ENCODE assay signal across 1 cellular context in genomic region chr17:45440161-45440859, GRCh38.
TF ChIP-seq lines count a peak whose summit lies in the region.

No MANE protein-coding gene starts in this region.

TF ChIP-seq in HEK293, 187 proteins besides CTCF, POLR2A, EP300 and RAD21 (continued from another document and continues in another):
- TF ChIP-seq, protein P1, sequence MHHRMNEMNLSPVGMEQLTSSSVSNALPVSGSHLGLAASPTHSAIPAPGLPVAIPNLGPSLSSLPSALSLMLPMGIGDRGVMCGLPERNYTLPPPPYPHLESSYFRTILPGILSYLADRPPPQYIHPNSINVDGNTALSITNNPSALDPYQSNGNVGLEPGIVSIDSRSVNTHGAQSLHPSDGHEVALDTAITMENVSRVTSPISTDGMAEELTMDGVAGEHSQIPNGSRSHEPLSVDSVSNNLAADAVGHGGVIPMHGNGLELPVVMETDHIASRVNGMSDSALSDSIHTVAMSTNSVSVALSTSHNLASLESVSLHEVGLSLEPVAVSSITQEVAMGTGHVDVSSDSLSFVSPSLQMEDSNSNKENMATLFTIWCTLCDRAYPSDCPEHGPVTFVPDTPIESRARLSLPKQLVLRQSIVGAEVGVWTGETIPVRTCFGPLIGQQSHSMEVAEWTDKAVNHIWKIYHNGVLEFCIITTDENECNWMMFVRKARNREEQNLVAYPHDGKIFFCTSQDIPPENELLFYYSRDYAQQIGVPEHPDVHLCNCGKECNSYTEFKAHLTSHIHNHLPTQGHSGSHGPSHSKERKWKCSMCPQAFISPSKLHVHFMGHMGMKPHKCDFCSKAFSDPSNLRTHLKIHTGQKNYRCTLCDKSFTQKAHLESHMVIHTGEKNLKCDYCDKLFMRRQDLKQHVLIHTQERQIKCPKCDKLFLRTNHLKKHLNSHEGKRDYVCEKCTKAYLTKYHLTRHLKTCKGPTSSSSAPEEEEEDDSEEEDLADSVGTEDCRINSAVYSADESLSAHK (tag by site-specific recombination; IDR thresholded peaks at IDR 0.05), result no peak
- TF ChIP-seq MZF1 (tag by site-specific recombination; IDR thresholded peaks at IDR 0.05; ENCODE audit: borderline replicate concordance) (no peak), ZNF660 (tag by site-specific recombination; IDR thresholded peaks at IDR 0.05) (peak; percentile 60; the same call in 1 of the 2 replicates), PRDM2 (tag by site-specific recombination; IDR thresholded peaks at IDR 0.05; ENCODE audit: borderline replicate concordance) (no peak), PBX3 (CRISPR knock-in tag; IDR thresholded peaks at IDR 0.05) (no peak), ZNF324 (tag by site-specific recombination; IDR thresholded peaks at IDR 0.05) (no peak), ELK4 (IDR thresholded peaks at IDR 0.05; ENCODE audit: borderline replicate concordance, low read depth, low read length) (no peak), ZNF133 (tag by site-specific recombination; IDR thresholded peaks at IDR 0.05) (no peak), ZNF777 (tag by site-specific recombination; IDR thresholded peaks at IDR 0.05; ENCODE audit: borderline replicate concordance) (no peak), ZNF350 (tag by site-specific recombination; IDR thresholded peaks at IDR 0.05) (no peak; the same call in 1 of the 2 replicates), ZNF624 (tag by site-specific recombination; IDR thresholded peaks at IDR 0.05) (no peak), SETDB1 (IDR thresholded peaks at IDR 0.05; ENCODE audit: insufficient read length, low read length) (no peak), GLIS1 (tag by site-specific recombination; IDR thresholded peaks at IDR 0.05) (peak; percentile 79), ZNF266 (tag by site-specific recombination; IDR thresholded peaks at IDR 0.05; ENCODE audit: low read depth) (no peak), ZNF580 (tag by site-specific recombination; IDR thresholded peaks at IDR 0.05) (no peak), ZNF18 (tag by site-specific recombination; IDR thresholded peaks at IDR 0.05) (no peak), ZNF311 (tag by site-specific recombination; IDR thresholded peaks at IDR 0.05; ENCODE audit: borderline replicate concordance) (no peak), ZBTB48 (tag by site-specific recombination; IDR thresholded peaks at IDR 0.05) (no peak), WT1 (tag by site-specific recombination; IDR thresholded peaks at IDR 0.05) (peak; percentile 15; the same call in 1 of the 2 replicates), GFI1B (tag by site-specific recombination; IDR thresholded peaks at IDR 0.05) (no peak), ZNF37A (tag by site-specific recombination; IDR thresholded peaks at IDR 0.05) (no peak), ZNF416 (tag by site-specific recombination; IDR thresholded peaks at IDR 0.05) (no peak), ZNF211 (tag by site-specific recombination; IDR thresholded peaks at IDR 0.05; ENCODE audit: low read depth) (no peak), ZFP3 (tag by site-specific recombination; IDR thresholded peaks at IDR 0.05; ENCODE audit: low read depth) (no peak), ZNF548 (tag by site-specific recombination; IDR thresholded peaks at IDR 0.05) (no peak), PRDM1 (tag by site-specific recombination; IDR thresholded peaks at IDR 0.05) (no peak), ZNF449 (tag by site-specific recombination; IDR thresholded peaks at IDR 0.05) (no peak), PATZ1 (tag by site-specific recombination; IDR thresholded peaks at IDR 0.05) (peak; percentile 26; the same call in 1 of the 2 replicates), ZNF132 (tag by site-specific recombination; IDR thresholded peaks at IDR 0.05; ENCODE audit: borderline replicate concordance) (no peak), ZNF530 (tag by site-specific recombination; IDR thresholded peaks at IDR 0.05; ENCODE audit: low read depth) (no peak), OSR2 (tag by site-specific recombination; IDR thresholded peaks at IDR 0.05) (no peak), ZNF76 (tag by site-specific recombination; IDR thresholded peaks at IDR 0.05; ENCODE audit: borderline replicate concordance, low read depth) (no peak)
- TF ChIP-seq, protein P2, sequence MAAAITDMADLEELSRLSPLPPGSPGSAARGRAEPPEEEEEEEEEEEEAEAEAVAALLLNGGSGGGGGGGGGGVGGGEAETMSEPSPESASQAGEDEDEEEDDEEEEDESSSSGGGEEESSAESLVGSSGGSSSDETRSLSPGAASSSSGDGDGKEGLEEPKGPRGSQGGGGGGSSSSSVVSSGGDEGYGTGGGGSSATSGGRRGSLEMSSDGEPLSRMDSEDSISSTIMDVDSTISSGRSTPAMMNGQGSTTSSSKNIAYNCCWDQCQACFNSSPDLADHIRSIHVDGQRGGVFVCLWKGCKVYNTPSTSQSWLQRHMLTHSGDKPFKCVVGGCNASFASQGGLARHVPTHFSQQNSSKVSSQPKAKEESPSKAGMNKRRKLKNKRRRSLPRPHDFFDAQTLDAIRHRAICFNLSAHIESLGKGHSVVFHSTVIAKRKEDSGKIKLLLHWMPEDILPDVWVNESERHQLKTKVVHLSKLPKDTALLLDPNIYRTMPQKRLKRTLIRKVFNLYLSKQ (tag by site-specific recombination; IDR thresholded peaks at IDR 0.05; ENCODE audit: borderline replicate concordance), result no peak
- TF ChIP-seq, protein P3, sequence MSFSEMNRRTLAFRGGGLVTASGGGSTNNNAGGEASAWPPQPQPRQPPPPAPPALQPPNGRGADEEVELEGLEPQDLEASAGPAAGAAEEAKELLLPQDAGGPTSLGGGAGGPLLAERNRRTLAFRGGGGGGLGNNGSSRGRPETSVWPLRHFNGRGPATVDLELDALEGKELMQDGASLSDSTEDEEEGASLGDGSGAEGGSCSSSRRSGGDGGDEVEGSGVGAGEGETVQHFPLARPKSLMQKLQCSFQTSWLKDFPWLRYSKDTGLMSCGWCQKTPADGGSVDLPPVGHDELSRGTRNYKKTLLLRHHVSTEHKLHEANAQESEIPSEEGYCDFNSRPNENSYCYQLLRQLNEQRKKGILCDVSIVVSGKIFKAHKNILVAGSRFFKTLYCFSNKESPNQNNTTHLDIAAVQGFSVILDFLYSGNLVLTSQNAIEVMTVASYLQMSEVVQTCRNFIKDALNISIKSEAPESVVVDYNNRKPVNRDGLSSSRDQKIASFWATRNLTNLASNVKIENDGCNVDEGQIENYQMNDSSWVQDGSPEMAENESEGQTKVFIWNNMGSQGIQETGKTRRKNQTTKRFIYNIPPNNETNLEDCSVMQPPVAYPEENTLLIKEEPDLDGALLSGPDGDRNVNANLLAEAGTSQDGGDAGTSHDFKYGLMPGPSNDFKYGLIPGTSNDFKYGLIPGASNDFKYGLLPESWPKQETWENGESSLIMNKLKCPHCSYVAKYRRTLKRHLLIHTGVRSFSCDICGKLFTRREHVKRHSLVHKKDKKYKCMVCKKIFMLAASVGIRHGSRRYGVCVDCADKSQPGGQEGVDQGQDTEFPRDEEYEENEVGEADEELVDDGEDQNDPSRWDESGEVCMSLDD (tag by site-specific recombination; IDR thresholded peaks at IDR 0.05), result no peak
- TF ChIP-seq, protein P4, sequence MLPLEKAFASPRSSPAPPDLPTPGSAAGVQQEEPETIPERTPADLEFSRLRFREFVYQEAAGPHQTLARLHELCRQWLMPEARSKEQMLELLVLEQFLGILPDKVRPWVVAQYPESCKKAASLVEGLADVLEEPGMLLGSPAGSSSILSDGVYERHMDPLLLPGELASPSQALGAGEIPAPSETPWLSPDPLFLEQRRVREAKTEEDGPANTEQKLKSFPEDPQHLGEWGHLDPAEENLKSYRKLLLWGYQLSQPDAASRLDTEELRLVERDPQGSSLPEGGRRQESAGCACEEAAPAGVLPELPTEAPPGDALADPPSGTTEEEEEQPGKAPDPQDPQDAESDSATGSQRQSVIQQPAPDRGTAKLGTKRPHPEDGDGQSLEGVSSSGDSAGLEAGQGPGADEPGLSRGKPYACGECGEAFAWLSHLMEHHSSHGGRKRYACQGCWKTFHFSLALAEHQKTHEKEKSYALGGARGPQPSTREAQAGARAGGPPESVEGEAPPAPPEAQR (tag by site-specific recombination; IDR thresholded peaks at IDR 0.05), result no peak
